Comparison of ENCODE assay signal across 19 cellular contexts in genomic region chr17:42695500-42695899, GRCh38. TPM values are rescaled to one million over a fixed set of nuclear protein-coding genes. Genes with fewer than 3 reads are reported as not detected.
"Had no signal": no experiment of that assay in that cellular context is flagged by ENCODE, and none has a peak within 500 bp of the region (broad histone marks: within the 10 kb centered on the region; RNA-seq: fewer than 3 reads in every experiment).

No MANE protein-coding gene starts in this region.

- H3K27me3 ChIP-seq: esophagus muscularis mucosa, gastrocnemius medialis, neutrophil, pancreas, tibial artery had no signal

- H3K9me3 Mint-ChIP-seq: activated naive CD4-positive, alpha-beta T cell treated with anti-CD3 and anti-CD28 coated beads, Interleukin-2, amount 10 ng/mL, durations not matched to agents 7 days and 5 days; mesothelial cell of epicardium; naive thymus-derived CD8-positive, alpha-beta T cell; stimulated activated naive CD8-positive, alpha-beta T cell treated with anti-CD3 and anti-CD28 coated beads, Interleukin-15, amount 100 ng/mL, for 72 hours; T-cell; T-helper 2 cell treated with Interferon-gamma antibody and Interleukin-4, amounts not matched to agents 5 μg/mL and 100 μg/mL, for 36 hours had no signal

- ATAC-seq: gastrocnemius medialis; naive thymus-derived CD8-positive, alpha-beta T cell; pancreas; right cardiac atrium; stimulated activated naive CD8-positive, alpha-beta T cell treated with anti-CD3 and anti-CD28 coated beads, Interleukin-15, amount 100 ng/mL, for 72 hours; T-cell had no signal

- H3K36me3 ChIP-seq: pancreas had no signal

- DNase-seq: activated naive CD4-positive, alpha-beta T cell treated with anti-CD3 and anti-CD28 coated beads, Interleukin-2, amount 10 ng/mL, durations not matched to agents 7 days and 5 days; amygdala; cerebellar nuclear complex; gastrocnemius medialis; naive thymus-derived CD8-positive, alpha-beta T cell; right cardiac atrium; stimulated activated CD4-positive, alpha-beta T cell treated with anti-CD3 and anti-CD28 coated beads, Interleukin-12 subunit alpha, Interleukin-12 subunit beta, amount 100 ng/mL, for 4 hours; stimulated activated CD4-positive, alpha-beta T cell treated with anti-CD3 and anti-CD28 coated beads, Interleukin-4, amount 100 ng/mL, for 4 hours; stimulated activated naive CD8-positive, alpha-beta T cell treated with anti-CD3 and anti-CD28 coated beads, Interleukin-15, amount 100 ng/mL, for 72 hours; T-cell; WERI-Rb-1 had no signal

- H3K4me3 Mint-ChIP-seq: activated naive CD4-positive, alpha-beta T cell treated with anti-CD3 and anti-CD28 coated beads, Interleukin-2, amount 10 ng/mL, durations not matched to agents 7 days and 5 days; mesothelial cell of epicardium; naive thymus-derived CD8-positive, alpha-beta T cell; stimulated activated naive CD8-positive, alpha-beta T cell treated with anti-CD3 and anti-CD28 coated beads, Interleukin-15, amount 100 ng/mL, for 72 hours; T-cell; T-helper 2 cell treated with Interferon-gamma antibody and Interleukin-4, amounts not matched to agents 5 μg/mL and 100 μg/mL, for 36 hours had no signal

- H3K4me1 Mint-ChIP-seq: activated naive CD4-positive, alpha-beta T cell treated with anti-CD3 and anti-CD28 coated beads, Interleukin-2, amount 10 ng/mL, durations not matched to agents 7 days and 5 days; stimulated activated naive CD8-positive, alpha-beta T cell treated with anti-CD3 and anti-CD28 coated beads, Interleukin-15, amount 100 ng/mL, for 72 hours; T-cell had no signal

- H3K4me3 ChIP-seq: coronary artery, esophagus muscularis mucosa, gastrocnemius medialis, pancreas, tibial artery had no signal

- H3K27ac Mint-ChIP-seq: activated naive CD4-positive, alpha-beta T cell treated with anti-CD3 and anti-CD28 coated beads, Interleukin-2, amount 10 ng/mL, durations not matched to agents 7 days and 5 days; mesothelial cell of epicardium; stimulated activated naive CD8-positive, alpha-beta T cell treated with anti-CD3 and anti-CD28 coated beads, Interleukin-15, amount 100 ng/mL, for 72 hours; T-cell; T-helper 2 cell treated with Interferon-gamma antibody and Interleukin-4, amounts not matched to agents 5 μg/mL and 100 μg/mL, for 36 hours had no signal

- H3K27me3 Mint-ChIP-seq: naive thymus-derived CD8-positive, alpha-beta T cell; stimulated activated naive CD8-positive, alpha-beta T cell treated with anti-CD3 and anti-CD28 coated beads, Interleukin-15, amount 100 ng/mL, for 72 hours; T-cell had no signal

RNA-seq across cellular contexts. Expression of gene CCR10, which starts 13.9 kb away (rescaled TPM):
- total RNA-seq: bronchial epithelial cell had no signal

RNA-seq across cellular contexts. Expression of gene PLEKHH3, which starts 18.7 kb away (rescaled TPM):
- total RNA-seq: naive thymus-derived CD8-positive, alpha-beta T cell had no signal
